In the genomic region with DNA sequence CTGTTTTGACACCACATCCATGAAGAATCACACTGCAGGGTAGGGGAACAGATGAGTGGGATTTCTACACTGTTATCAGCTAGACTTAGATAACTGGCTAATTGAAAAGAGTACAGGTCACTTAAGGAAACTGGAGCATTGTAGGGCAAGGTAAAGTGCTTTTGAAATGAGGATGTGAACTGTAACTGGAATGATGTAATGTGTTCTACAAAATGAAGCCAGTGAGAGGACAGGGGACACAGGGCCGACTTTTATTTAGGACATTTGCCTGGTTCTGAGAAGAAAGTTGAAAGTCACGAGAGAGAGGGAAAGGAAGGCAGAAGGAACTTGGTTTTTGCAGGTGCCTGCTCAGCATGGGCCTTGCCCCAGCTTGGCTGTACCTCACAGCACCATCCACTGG, we compare ENCODE assay signal across 1 cellular context.
TF ChIP-seq lines count a peak whose summit lies in the region.

No MANE protein-coding gene starts in this region.

TF ChIP-seq in IMR-90, 13 proteins besides CTCF, POLR2A, EP300 and RAD21:
- TF ChIP-seq MAFK (IDR thresholded peaks at IDR 0.05; ENCODE audit: low read depth, low read length) (no peak), CHD1 (IDR thresholded peaks at IDR 0.05; ENCODE audit: low read depth, low read length) (no peak), SMC3 (IDR thresholded peaks at IDR 0.05; ENCODE audit: low read depth, low read length) (no peak), BHLHE40 (IDR thresholded peaks at IDR 0.05; ENCODE audit: low read depth, low read length) (no peak), FOS (IDR thresholded peaks at IDR 0.05; ENCODE audit: low read depth, low read length) (no peak), RFX5 (IDR thresholded peaks at IDR 0.05; ENCODE audit: low read depth, low read length) (no peak), CEBPB (IDR thresholded peaks at IDR 0.05; ENCODE audit: low read depth, low read length) (no peak), NFE2L2 (IDR thresholded peaks at IDR 0.05; ENCODE audit: low read depth, low read length) (no peak), RCOR1 (IDR thresholded peaks at IDR 0.05; ENCODE audit: insufficient replicate concordance, low read length) (no peak), MXI1 (IDR thresholded peaks at IDR 0.05; ENCODE audit: borderline replicate concordance, low read depth, low read length) (no peak), MAZ (IDR thresholded peaks at IDR 0.05; ENCODE audit: borderline replicate concordance, low read depth, low read length) (no peak)
- TF ChIP-seq, protein P1, sequence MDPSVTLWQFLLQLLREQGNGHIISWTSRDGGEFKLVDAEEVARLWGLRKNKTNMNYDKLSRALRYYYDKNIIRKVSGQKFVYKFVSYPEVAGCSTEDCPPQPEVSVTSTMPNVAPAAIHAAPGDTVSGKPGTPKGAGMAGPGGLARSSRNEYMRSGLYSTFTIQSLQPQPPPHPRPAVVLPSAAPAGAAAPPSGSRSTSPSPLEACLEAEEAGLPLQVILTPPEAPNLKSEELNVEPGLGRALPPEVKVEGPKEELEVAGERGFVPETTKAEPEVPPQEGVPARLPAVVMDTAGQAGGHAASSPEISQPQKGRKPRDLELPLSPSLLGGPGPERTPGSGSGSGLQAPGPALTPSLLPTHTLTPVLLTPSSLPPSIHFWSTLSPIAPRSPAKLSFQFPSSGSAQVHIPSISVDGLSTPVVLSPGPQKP (IDR thresholded peaks at IDR 0.05; ENCODE audit: borderline replicate concordance, low read depth, low read length), result no peak
TF ChIP-seq in IMR-90: peak in this region for 0.
